1 cellular context compared by ENCODE assay signal in the genomic region with DNA sequence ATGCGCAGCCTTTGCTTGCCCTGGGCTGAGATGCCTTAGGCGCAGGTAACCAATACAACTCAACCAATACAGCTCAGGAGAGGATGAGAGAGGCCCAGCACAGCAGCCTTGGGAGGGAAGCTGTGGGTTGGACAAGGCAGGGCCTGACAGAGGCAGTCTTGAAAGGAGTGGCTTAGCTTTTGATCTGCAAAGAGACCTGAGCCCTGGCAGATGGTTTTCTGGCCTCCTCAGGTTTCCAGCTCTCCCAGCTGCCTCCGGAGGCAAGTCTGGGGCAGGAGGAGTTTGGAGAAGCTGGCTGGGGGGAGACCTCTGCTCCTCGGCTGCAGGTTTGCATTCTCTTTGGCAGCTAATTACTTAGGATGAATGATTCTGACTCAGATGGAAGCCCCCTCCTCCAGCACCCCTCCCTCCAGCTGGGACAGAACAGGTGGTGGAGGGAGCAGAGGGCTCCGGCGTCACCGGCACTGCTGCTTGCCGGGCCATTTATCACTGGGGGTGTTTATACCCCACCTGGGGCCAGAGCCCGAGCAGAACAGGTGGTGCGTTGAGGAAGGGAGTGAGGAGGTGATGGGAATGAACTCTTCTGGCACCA.
TF ChIP-seq lines count a peak whose summit lies in the region.

No MANE protein-coding gene starts in this region.

TF ChIP-seq in WTC11, 78 proteins besides CTCF, POLR2A, EP300 and RAD21 (continued from another document):
- TF ChIP-seq, protein P1, sequence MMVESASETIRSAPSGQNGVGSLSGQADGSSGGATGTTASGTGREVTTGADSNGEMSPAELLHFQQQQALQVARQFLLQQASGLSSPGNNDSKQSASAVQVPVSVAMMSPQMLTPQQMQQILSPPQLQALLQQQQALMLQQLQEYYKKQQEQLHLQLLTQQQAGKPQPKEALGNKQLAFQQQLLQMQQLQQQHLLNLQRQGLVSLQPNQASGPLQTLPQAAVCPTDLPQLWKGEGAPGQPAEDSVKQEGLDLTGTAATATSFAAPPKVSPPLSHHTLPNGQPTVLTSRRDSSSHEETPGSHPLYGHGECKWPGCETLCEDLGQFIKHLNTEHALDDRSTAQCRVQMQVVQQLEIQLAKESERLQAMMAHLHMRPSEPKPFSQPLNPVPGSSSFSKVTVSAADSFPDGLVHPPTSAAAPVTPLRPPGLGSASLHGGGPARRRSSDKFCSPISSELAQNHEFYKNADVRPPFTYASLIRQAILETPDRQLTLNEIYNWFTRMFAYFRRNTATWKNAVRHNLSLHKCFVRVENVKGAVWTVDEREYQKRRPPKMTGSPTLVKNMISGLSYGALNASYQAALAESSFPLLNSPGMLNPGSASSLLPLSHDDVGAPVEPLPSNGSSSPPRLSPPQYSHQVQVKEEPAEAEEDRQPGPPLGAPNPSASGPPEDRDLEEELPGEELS (CRISPR knock-in tag; IDR thresholded peaks at IDR 0.05), result no peak
- TF ChIP-seq ESRRA (CRISPR knock-in tag; IDR thresholded peaks at IDR 0.05; ENCODE audit: borderline replicate concordance), result no peak
- TF ChIP-seq, protein P2, sequence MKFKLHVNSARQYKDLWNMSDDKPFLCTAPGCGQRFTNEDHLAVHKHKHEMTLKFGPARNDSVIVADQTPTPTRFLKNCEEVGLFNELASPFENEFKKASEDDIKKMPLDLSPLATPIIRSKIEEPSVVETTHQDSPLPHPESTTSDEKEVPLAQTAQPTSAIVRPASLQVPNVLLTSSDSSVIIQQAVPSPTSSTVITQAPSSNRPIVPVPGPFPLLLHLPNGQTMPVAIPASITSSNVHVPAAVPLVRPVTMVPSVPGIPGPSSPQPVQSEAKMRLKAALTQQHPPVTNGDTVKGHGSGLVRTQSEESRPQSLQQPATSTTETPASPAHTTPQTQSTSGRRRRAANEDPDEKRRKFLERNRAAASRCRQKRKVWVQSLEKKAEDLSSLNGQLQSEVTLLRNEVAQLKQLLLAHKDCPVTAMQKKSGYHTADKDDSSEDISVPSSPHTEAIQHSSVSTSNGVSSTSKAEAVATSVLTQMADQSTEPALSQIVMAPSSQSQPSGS (CRISPR knock-in tag; IDR thresholded peaks at IDR 0.05; ENCODE audit: borderline replicate concordance, low read depth), result no peak
